9 cellular contexts compared by ENCODE assay signal in the genomic region with DNA sequence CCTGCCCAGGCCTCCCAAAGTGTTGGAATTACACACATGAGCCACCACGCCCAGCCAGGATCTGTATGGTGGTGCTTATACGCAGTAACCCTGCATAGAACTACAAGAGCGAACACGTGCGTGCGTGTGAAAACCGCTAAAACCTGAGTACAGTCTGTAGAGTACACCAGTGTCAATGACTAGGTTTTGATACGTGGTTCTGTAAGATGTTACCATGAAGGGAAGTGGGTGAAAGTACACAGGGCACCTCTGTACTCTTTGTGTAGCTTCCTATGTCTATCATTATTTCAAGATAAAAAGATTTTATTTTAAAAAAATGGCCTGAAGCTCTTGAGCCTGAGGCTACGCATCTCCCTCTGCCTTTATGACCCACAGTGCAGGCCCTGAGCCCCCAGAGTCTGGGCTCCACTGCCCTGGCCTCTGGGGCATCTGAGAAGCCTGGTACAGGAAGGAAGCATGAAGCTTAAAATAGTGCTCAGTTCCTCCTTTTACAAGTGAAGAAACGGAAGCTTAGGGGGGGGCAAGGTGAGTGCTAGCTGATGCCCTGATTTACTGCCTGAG. TPM values are rescaled to one million over a fixed set of nuclear protein-coding genes. Genes with fewer than 3 reads are reported as not detected.
DNase-seq lines count a peak whose midpoint lies in the region; ATAC-seq and FAIRE-seq lines count a peak whose summit lies in the region.
"Had no signal": no experiment of that assay in that cellular context is flagged by ENCODE, and none has a peak within 500 bp of the region (broad histone marks: within the 10 kb centered on the region; RNA-seq: fewer than 3 reads in every experiment).

No MANE protein-coding gene starts in this region.

- H3K79me2 ChIP-seq in Karpas-422 (ENCODE audit: low read length), result peaks cover 59% of the 10 kb centered on the region

- peaks cover 54% of the 10 kb centered on the region for H3K36me3 ChIP-seq in Karpas-422 (ENCODE audit: insufficient read depth, low read length)
- no peaks in the 10 kb centered on the region for H3K36me3 ChIP-seq in effector memory CD4-positive, alpha-beta T cell (ENCODE audit: control insufficient read depth, insufficient read depth, low read length)

- no peaks in the 10 kb centered on the region for H3K27me3 ChIP-seq in Karpas-422 (ENCODE audit: low read length)
- no peaks in the 10 kb centered on the region for H3K27me3 ChIP-seq in effector memory CD4-positive, alpha-beta T cell (replicated peaks; ENCODE audit: control insufficient read depth, insufficient read depth, low read length, poor library complexity, severe bottlenecking)

- no peaks in the 10 kb centered on the region for H3K9me3 ChIP-seq in Karpas-422 (ENCODE audit: low read length)
- H3K9me3 ChIP-seq in effector memory CD4-positive, alpha-beta T cell (ENCODE audit: control insufficient read depth, low read length), result no peaks in the 10 kb centered on the region

- peaks cover 23% of the 10 kb centered on the region for H3K4me1 ChIP-seq in Karpas-422 (ENCODE audit: low read length)
- H3K4me1 ChIP-seq in effector memory CD4-positive, alpha-beta T cell (ENCODE audit: control insufficient read depth, insufficient read depth, low read length, poor library complexity, severe bottlenecking), result peaks cover 36% of the 10 kb centered on the region

- no peak overlapping the region for H3K4me2 ChIP-seq in Karpas-422 (ENCODE audit: low read depth, low read length, poor library complexity, severe bottlenecking)

- H3K9me2 ChIP-seq in Karpas-422 (replicated peaks; ENCODE audit: insufficient read depth, low read length), result no peaks in the 10 kb centered on the region

- DNase-seq in GM18507 (ENCODE audit: extremely low spot score, insufficient read length, low read depth) (peak; percentile 51), Karpas-422 (peak; percentile 57), NCI-H524 (lab: John Stamatoyannopoulos, UW) (no peak), mesenteric fat pad (ENCODE audit: low spot score) (no peak), HuH-7 (ENCODE audit: low spot score) (no peak), COR-L47 (lab: John Stamatoyannopoulos, UW) (no peak)
- DNase-seq in effector memory CD4-positive, alpha-beta T cell, result peak in 1 of 3 donors; percentile 12

- H4K20me1 ChIP-seq in Karpas-422 (ENCODE audit: insufficient read depth, low read depth, low read length), result no peaks in the 10 kb centered on the region

- peak; percentile 95 for ATAC-seq in GM21619 (IDR thresholded peaks at IDR 0.05; ENCODE audit: unreplicated experiment)

- no peak overlapping the region for H3K9ac ChIP-seq in Karpas-422 (ENCODE audit: low read length)

- no peak overlapping the region for H2AFZ ChIP-seq in Karpas-422 (ENCODE audit: low read length)

- no peak overlapping the region for H3K4me3 ChIP-seq in Karpas-422 (ENCODE audit: low read length)
- H3K4me3 ChIP-seq in effector memory CD4-positive, alpha-beta T cell (ENCODE audit: insufficient read depth, low read depth, low read length, poor library complexity, severe bottlenecking), result no peak overlapping the region

- H3K27ac ChIP-seq in Karpas-422 (ENCODE audit: low read length), result peak overlapping the region; percentile 66
- H3K27ac ChIP-seq in effector memory CD4-positive, alpha-beta T cell (ENCODE audit: insufficient read depth, low read length, poor library complexity, severe bottlenecking), result peak overlapping the region; percentile 14

- FAIRE-seq in GM18507 (lab: Jason Lieb, UNC), result peak; percentile 94

RNA-seq across cellular contexts. Expression of gene LY86, which starts 21.6 kb away (rescaled TPM):
- total RNA-seq in Karpas-422 (2014; rRNA removed; shearing (Covaris generic); ENCODE audit: low replicate concordance), result 102 and 187 TPM in 2 replicates
- 5.4 TPM for total RNA-seq in mesenteric fat pad
- total RNA-seq: myocyte had no signal

Comparison
In these comparisons a context has a peak if more than half of its experiments do, and no peak if none do; other contexts are left out.
1. DNase-seq: peak in GM18507 (single experiment) and Karpas-422 (single experiment); none in NCI-H524 (0 of 2), mesenteric fat pad (single experiment), HuH-7 (single experiment) and COR-L47 (single experiment).
2. RNA of gene LY86, which starts 21.6 kb away (total RNA-seq): 102 to 187 TPM in Karpas-422; 5.4 TPM in mesenteric fat pad (single experiment); every median in the first group is over 10 times any median in the second.